In genomic region chr5:32297181-32298055, GRCh38 we compare ENCODE assay signal across 13 cellular contexts. TPM values are rescaled to one million over a fixed set of nuclear protein-coding genes. Genes with fewer than 3 reads are reported as not detected.
DNase-seq lines count a peak whose midpoint lies in the region; ATAC-seq, FAIRE-seq and TF ChIP-seq lines count a peak whose summit lies in the region.
"Had no signal": no experiment of that assay in that cellular context is flagged by ENCODE, and none has a peak within 500 bp of the region (broad histone marks: within the 10 kb centered on the region; RNA-seq: fewer than 3 reads in every experiment).

No MANE protein-coding gene starts in this region.

- H2BK5ac ChIP-seq in H9 (ENCODE audit: insufficient read length, low read length): no peak overlapping the region

- peaks cover 21% of the 10 kb centered on the region for H3K36me3 ChIP-seq in upper lobe of right lung

- H3K36me3 Mint-ChIP-seq in H9 (ENCODE audit: insufficient read depth in 1 of 3, low read depth in 3 of 3): peaks cover 30 to 42% (median 36%) of the 10 kb centered on the region in 3 experiments
- H3K36me3 Mint-ChIP-seq in activated T-helper 1 cell treated with anti-CD3 and anti-CD28 coated beads, Interleukin-12 subunit alpha, Interleukin-12 subunit beta, Interleukin-2, Interleukin-4 antibody, amounts not matched to agents 30 ng/mL and 10 ng/mL and 1 ng/mL, durations not matched to agents 14 hours and 24 hours and 36 hours (ENCODE audit: low read depth): peaks cover 27% of the 10 kb centered on the region

- no peak overlapping the region for H4K5ac ChIP-seq in H9 (ENCODE audit: insufficient read length, low read depth, low read length)

- H3K27me3 ChIP-seq in H9 (ENCODE audit: insufficient read depth, low read length): no peaks in the 10 kb centered on the region
- no peaks in the 10 kb centered on the region for H3K27me3 ChIP-seq in upper lobe of right lung

- no peak overlapping the region for H3K4me3 Mint-ChIP-seq in H9
- H3K4me3 Mint-ChIP-seq in activated T-helper 1 cell treated with anti-CD3 and anti-CD28 coated beads, Interleukin-12 subunit alpha, Interleukin-12 subunit beta, Interleukin-2, Interleukin-4 antibody, amounts not matched to agents 30 ng/mL and 10 ng/mL and 1 ng/mL, durations not matched to agents 14 hours and 24 hours and 36 hours: peak overlapping the region; percentile 12

- no peak overlapping the region for H3T11ph ChIP-seq in H9 (ENCODE audit: low read length)

- H3K27ac Mint-ChIP-seq in H9: peak overlapping the region; percentile 84 to 87 (median 87); a peak in 6 of 7 replicates
- peak overlapping the region; percentile 11 for H3K27ac Mint-ChIP-seq in activated T-helper 1 cell treated with anti-CD3 and anti-CD28 coated beads, Interleukin-12 subunit alpha, Interleukin-12 subunit beta, Interleukin-2, Interleukin-4 antibody, amounts not matched to agents 30 ng/mL and 10 ng/mL and 1 ng/mL, durations not matched to agents 14 hours and 24 hours and 36 hours

- no peak overlapping the region for H3K18ac ChIP-seq in H9 (ENCODE audit: insufficient read length, low read depth, low read length)

- no peak overlapping the region for H2BK15ac ChIP-seq in H9 (ENCODE audit: low read depth, low read length)

- no peak overlapping the region for H2AFZ ChIP-seq in H9 (ENCODE audit: low read length)

- no peak overlapping the region for H2AK5ac ChIP-seq in H9 (ENCODE audit: insufficient read length, low read length)

- H3K9me3 Mint-ChIP-seq in H9: no peaks in the 10 kb centered on the region; a peak in 1 of 5 replicates
- H3K9me3 Mint-ChIP-seq in activated T-helper 1 cell treated with anti-CD3 and anti-CD28 coated beads, Interleukin-12 subunit alpha, Interleukin-12 subunit beta, Interleukin-2, Interleukin-4 antibody, amounts not matched to agents 30 ng/mL and 10 ng/mL and 1 ng/mL, durations not matched to agents 14 hours and 24 hours and 36 hours: no peaks in the 10 kb centered on the region

- TF ChIP-seq CTCF in A549 (IDR thresholded peaks at IDR 0.05) (no peak), H9 (conservative IDR thresholded peaks at IDR 0.05) (no peak), upper lobe of right lung (IDR thresholded peaks at IDR 0.05) (no peak)

- DNase-seq in A549 (ENCODE audit: low read depth in 1 of 2, low spot score in 1 of 2) (no peak), H9 (no peak), iris pigment epithelial cell (ENCODE audit: low read depth) (peak; percentile 55), upper lobe of right lung (no peak), GM19240 (ENCODE audit: insufficient read length, low spot score) (no peak)
- no peak for DNase-seq in activated T-helper 1 cell treated with anti-CD3 and anti-CD28 coated beads, Interleukin-12 subunit alpha, Interleukin-12 subunit beta, Interleukin-2, Interleukin-4 antibody, amounts not matched to agents 30 ng/mL and 10 ng/mL and 1 ng/mL, durations not matched to agents 14 hours and 24 hours and 36 hours (ENCODE audit: low spot score)
- DNase-seq: activated CD4-positive, CD25-positive, alpha-beta regulatory T cell; AML-193; foreskin fibroblast; NCI-H510A had no signal

- POLR2A ChIA-PET in A549 (lab: Yijun Ruan, JAX): no interaction called here

- H3K9ac ChIP-seq in H9 (ENCODE audit: extremely low read depth, insufficient read length, low read length): no peak overlapping the region

- no peak overlapping the region for H4K91ac ChIP-seq in H9 (ENCODE audit: insufficient read length, low read depth, low read length)

- no peak for TF ChIP-seq RAD21 in A549 (conservative IDR thresholded peaks at IDR 0.05 in 1 of 2, IDR thresholded peaks at IDR 0.05 in 1 of 2)

- no peak overlapping the region for H2BK12ac ChIP-seq in H9 (ENCODE audit: insufficient read length, low read depth, low read length)

- H3K4me1 Mint-ChIP-seq in H9: peaks cover 33 to 41% of the 10 kb centered on the region in 2 experiments
- H3K4me1 Mint-ChIP-seq in activated T-helper 1 cell treated with anti-CD3 and anti-CD28 coated beads, Interleukin-12 subunit alpha, Interleukin-12 subunit beta, Interleukin-2, Interleukin-4 antibody, amounts not matched to agents 30 ng/mL and 10 ng/mL and 1 ng/mL, durations not matched to agents 14 hours and 24 hours and 36 hours (ENCODE audit: low read depth): peaks cover 23% of the 10 kb centered on the region

- no peak overlapping the region for H4K8ac ChIP-seq in H9 (replicated peaks; ENCODE audit: insufficient read length, low read depth, low read length)

- H3K4me1 ChIP-seq in A549: peaks cover 17% of the 10 kb centered on the region
- no peaks in the 10 kb centered on the region; the same call in 1 of the 2 replicates for H3K4me1 ChIP-seq in H9 (ENCODE audit: insufficient read depth, low read length)
- H3K4me1 ChIP-seq in upper lobe of right lung: peaks cover 12% of the 10 kb centered on the region

- 66% methylated on average over 2 of the region's 2 CpGs for WGBS in A549 (ENCODE audit: missing lambda C conversion rate)
- WGBS in H9 (ENCODE audit: extremely low coverage, insufficient read length, low lambda C conversion rate): no CpG with 5 or more reads among the region's 2 CpGs

- H3K9me3 ChIP-seq in A549 (no peaks in the 10 kb centered on the region), H9 (ENCODE audit: control insufficient read depth, low read depth, low read length) (no peaks in the 10 kb centered on the region), upper lobe of right lung (no peaks in the 10 kb centered on the region)

- no peak overlapping the region for H2BK120ac ChIP-seq in H9 (ENCODE audit: low read depth, low read length, poor library complexity, severe bottlenecking)

- CTCF ChIA-PET in A549 (lab: Yijun Ruan, JAX): interaction anchor here (0.6 to 1.9 kb wide), 5 partner anchors 8 to 715 kb away, joined by 3 to 5 read pairs (median 3); no protein-coding TSS in a partner anchor

- no peak overlapping the region for H3K14ac ChIP-seq in H9 (ENCODE audit: insufficient read depth, low read length)

- intact Hi-C loops in activated T-helper 1 cell treated with anti-CD3 and anti-CD28 coated beads, Interleukin-12 subunit alpha, Interleukin-12 subunit beta, Interleukin-2, Interleukin-4 antibody, amounts not matched to agents 30 ng/mL and 10 ng/mL and 1 ng/mL, durations not matched to agents 14 hours and 24 hours and 36 hours (cut with micrococcal nuclease): loop anchor here (1.0 kb wide), 1 partner anchor 17 kb away; no protein-coding TSS in a partner anchor
- intact Hi-C loops in upper lobe of right lung (cut with DNase I): no loop called here

- no peak for TF ChIP-seq EP300 in A549 (IDR thresholded peaks at IDR 0.05)

- no peak overlapping the region for H3K23ac ChIP-seq in H9 (ENCODE audit: insufficient read length, low read depth, low read length)

- H3K4ac ChIP-seq in H9 (ENCODE audit: low read depth, low read length): no peak overlapping the region

- H3K4me2 ChIP-seq in A549: no peak overlapping the region
- no peak overlapping the region for H3K4me2 ChIP-seq in H9 (ENCODE audit: insufficient read depth, insufficient read length, low read length)

- H3K23me2 ChIP-seq in H9 (ENCODE audit: insufficient read length, low read depth, low read length, poor library complexity, severe bottlenecking): no peaks in the 10 kb centered on the region

- peaks cover 3% of the 10 kb centered on the region for H3K79me1 ChIP-seq in H9 (ENCODE audit: insufficient read depth, low read depth, low read length, poor library complexity, severe bottlenecking)

- no peak for ATAC-seq in A549
- ATAC-seq in upper lobe of right lung: no peak
- no peak for ATAC-seq in GM18867 (IDR thresholded peaks at IDR 0.05; ENCODE audit: unreplicated experiment)
- ATAC-seq in GM19035 (IDR thresholded peaks at IDR 0.05; ENCODE audit: unreplicated experiment): no peak
- ATAC-seq: Right ventricle myocardium inferior had no signal

- no peaks in the 10 kb centered on the region for H4K20me1 ChIP-seq in H9 (ENCODE audit: control insufficient read depth, insufficient read depth, insufficient read length)

- no peak for FAIRE-seq in A549 (lab: Jason Lieb, UNC)

- H3K56ac ChIP-seq in H9 (ENCODE audit: insufficient read length, low read depth, low read length): no peak overlapping the region

- no peak overlapping the region for H2BK20ac ChIP-seq in H9 (ENCODE audit: low read depth, low read length, poor library complexity, severe bottlenecking)

- TF ChIP-seq POLR2A in A549 (IDR thresholded peaks at IDR 0.05; ENCODE audit: low read length): no peak

- no peak overlapping the region for H3K4me3 ChIP-seq in A549
- no peak overlapping the region for H3K4me3 ChIP-seq in upper lobe of right lung

- H3K79me2 ChIP-seq in H9 (ENCODE audit: insufficient read depth, low read length): peaks cover 24% of the 10 kb centered on the region; the same call in 1 of the 2 replicates

- H3K27me3 Mint-ChIP-seq in H9 (ENCODE audit: low read depth): no peaks in the 10 kb centered on the region
- no peaks in the 10 kb centered on the region for H3K27me3 Mint-ChIP-seq in activated T-helper 1 cell treated with anti-CD3 and anti-CD28 coated beads, Interleukin-12 subunit alpha, Interleukin-12 subunit beta, Interleukin-2, Interleukin-4 antibody, amounts not matched to agents 30 ng/mL and 10 ng/mL and 1 ng/mL, durations not matched to agents 14 hours and 24 hours and 36 hours (ENCODE audit: insufficient read depth)

- H3K27ac ChIP-seq in A549 (no peak overlapping the region), H9 (ENCODE audit: insufficient read length, low read depth, low read length) (no peak overlapping the region), upper lobe of right lung (no peak overlapping the region)

TF ChIP-seq in A549, 52 proteins besides CTCF, POLR2A, EP300 and RAD21:
- peak; percentile 48 for TF ChIP-seq MAFK (IDR thresholded peaks at IDR 0.05; ENCODE audit: partially characterized antibody)
- TF ChIP-seq ZSCAN20 (CRISPR knock-in tag; IDR thresholded peaks at IDR 0.05): no peak

RNA-seq across cellular contexts. Expression of gene MTMR12, which starts 15.3 kb away (rescaled TPM):
- polyA plus RNA-seq in A549 (2011; rRNA removed) (26.5 and 29.8 TPM in 2 replicates), A549 (2017; fragmentation: RNase III; extraction: RNeasy Plus Mini Kit Qiagen cat#74134 plus additional on column Dnase treatment) (13.8 to 14.3 TPM (median 14.1 TPM) in 3 replicates)
- 8.4 and 10.4 TPM in 2 replicates for polyA plus RNA-seq in A549 (2012; cell fraction: cytosol; rRNA removed)
- 5.7 and 8.2 TPM in 2 replicates for polyA plus RNA-seq in A549 (2012; cell fraction: nucleus; rRNA removed)
- polyA minus RNA-seq in A549 (2011; rRNA and poly(A)+ RNA removed): 20.7 and 22.9 TPM in 2 replicates
- total RNA-seq in H9 (2021) (39.3 and 39.4 TPM in 2 replicates), upper lobe of right lung (41.3 TPM)
- total RNA-seq in activated T-helper 1 cell treated with anti-CD3 and anti-CD28 coated beads, Interleukin-12 subunit alpha, Interleukin-12 subunit beta, Interleukin-2, Interleukin-4 antibody, amounts not matched to agents 30 ng/mL and 10 ng/mL and 1 ng/mL, durations not matched to agents 14 hours and 24 hours and 36 hours: 26.2 and 29.9 TPM in 2 replicates
